In genomic region chr15:96336045-96336642, GRCh38 we compare ENCODE assay signal across 1 cellular context.
TF ChIP-seq lines count a peak whose summit lies in the region.

No MANE protein-coding gene starts in this region.

TF ChIP-seq in WTC11, 78 proteins besides CTCF, POLR2A, EP300 and RAD21 (continued from another document):
- TF ChIP-seq MAX (CRISPR knock-in tag; IDR thresholded peaks at IDR 0.05) (no peak), NR1H2 (CRISPR knock-in tag; IDR thresholded peaks at IDR 0.05) (no peak), ZNF423 (CRISPR knock-in tag; IDR thresholded peaks at IDR 0.05) (no peak), AFF4 (CRISPR knock-in tag; IDR thresholded peaks at IDR 0.05; ENCODE audit: borderline replicate concordance) (no peak), HMGXB4 (CRISPR knock-in tag; IDR thresholded peaks at IDR 0.05) (no peak), PREB (CRISPR knock-in tag; IDR thresholded peaks at IDR 0.05; ENCODE audit: borderline replicate concordance) (no peak), E2F4 (CRISPR knock-in tag; IDR thresholded peaks at IDR 0.05; ENCODE audit: borderline replicate concordance, low read depth) (no peak), ATF6 (CRISPR knock-in tag; IDR thresholded peaks at IDR 0.05) (no peak)
